In the genomic region with DNA sequence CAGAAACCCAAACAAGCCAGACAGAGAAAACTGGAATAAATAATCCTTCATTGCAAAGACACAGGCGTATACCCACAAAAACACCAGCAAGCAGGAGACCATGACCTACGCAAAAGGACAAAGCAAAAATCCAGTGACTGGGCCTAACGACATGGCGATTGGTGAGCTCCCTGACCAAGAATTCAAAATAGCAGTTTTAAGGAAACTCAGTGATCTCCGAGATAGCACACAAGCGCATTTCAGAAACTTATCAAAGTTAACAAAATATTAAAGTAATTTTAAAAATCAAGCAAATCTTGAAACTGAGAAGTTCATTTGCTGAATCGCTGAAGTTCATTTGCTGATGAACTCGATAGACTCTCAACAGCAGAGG, we compare ENCODE assay signal across 10 cellular contexts. TPM values are rescaled to one million over a fixed set of nuclear protein-coding genes. Genes with fewer than 3 reads are reported as not detected.
DNase-seq lines count a peak whose midpoint lies in the region; ATAC-seq and TF ChIP-seq lines count a peak whose summit lies in the region.
"Had no signal": no experiment of that assay in that cellular context is flagged by ENCODE, and none has a peak within 500 bp of the region (broad histone marks: within the 10 kb centered on the region; RNA-seq: fewer than 3 reads in every experiment).

No MANE protein-coding gene starts in this region.

- peaks cover 0 to 28% (median 11%) of the 10 kb centered on the region in 3 donors for H3K27me3 ChIP-seq in stomach
- H3K27me3 ChIP-seq: MG63 had no signal

- no peaks in the 10 kb centered on the region for H3K9me3 ChIP-seq in stomach
- H3K9me3 ChIP-seq: MG63 had no signal

- no peak for TF ChIP-seq POLR2A in stomach (IDR thresholded peaks at IDR 0.05)

- TF ChIP-seq CTCF in glutamatergic neuron (IDR thresholded peaks at IDR 0.05; ENCODE audit: partially characterized antibody, unreplicated experiment), result peak; percentile 56
- TF ChIP-seq CTCF in stomach (IDR thresholded peaks at IDR 0.05), result peak in 1 of 7 experiments; percentile 3

- no peak for TF ChIP-seq EP300 in stomach (IDR thresholded peaks at IDR 0.05)

- H3K4me3 Mint-ChIP-seq in activated T-cell treated with anti-CD3 and anti-CD28 coated beads, Interleukin-2, amount 50 U/mL, for 72 hours, result peak overlapping the region; percentile 74 to 80
- H3K4me3 Mint-ChIP-seq in activated T-helper 2 cell treated with anti-CD3 and anti-CD28 coated beads, Interferon-gamma antibody, Interleukin-2, Interleukin-4, amounts not matched to agents 10 μg/mL and 5 μg/mL and 100 μg/mL, durations not matched to agents 14 hours and 24 hours and 36 hours (ENCODE audit: low read depth), result peak overlapping the region; percentile 57
- peak overlapping the region; percentile 86 for H3K4me3 Mint-ChIP-seq in glutamatergic neuron (ENCODE audit: unreplicated experiment)

- H3K27ac ChIP-seq in stomach, result no peak overlapping the region
- H3K27ac ChIP-seq: cardiac muscle cell had no signal

- WGBS in stomach, 5 donors, result 43 to 55% (median 47%) methylated on average over 8 of the region's 8 CpGs

- no peaks in the 10 kb centered on the region for H3K9me3 Mint-ChIP-seq in activated T-cell treated with anti-CD3 and anti-CD28 coated beads, Interleukin-2, amount 50 U/mL, for 72 hours
- no peaks in the 10 kb centered on the region for H3K9me3 Mint-ChIP-seq in activated T-helper 2 cell treated with anti-CD3 and anti-CD28 coated beads, Interferon-gamma antibody, Interleukin-2, Interleukin-4, amounts not matched to agents 10 μg/mL and 5 μg/mL and 100 μg/mL, durations not matched to agents 14 hours and 24 hours and 36 hours
- H3K9me3 Mint-ChIP-seq in glutamatergic neuron (ENCODE audit: unreplicated experiment), result no peaks in the 10 kb centered on the region

- no peak for ATAC-seq in activated T-cell treated with anti-CD3 and anti-CD28 coated beads, Interleukin-2, amount 50 U/mL, for 72 hours (replicated peaks in 1 of 2)
- ATAC-seq in HG02973 (IDR thresholded peaks at IDR 0.05; ENCODE audit: unreplicated experiment) (no peak), HG02885 (IDR thresholded peaks at IDR 0.05; ENCODE audit: poor library complexity, unreplicated experiment) (no peak)

- H3K27me3 Mint-ChIP-seq in activated T-cell treated with anti-CD3 and anti-CD28 coated beads, Interleukin-2, amount 50 U/mL, for 72 hours (ENCODE audit: low read depth), result peaks cover 33% of the 10 kb centered on the region
- peaks cover 28% of the 10 kb centered on the region for H3K27me3 Mint-ChIP-seq in activated T-helper 2 cell treated with anti-CD3 and anti-CD28 coated beads, Interferon-gamma antibody, Interleukin-2, Interleukin-4, amounts not matched to agents 10 μg/mL and 5 μg/mL and 100 μg/mL, durations not matched to agents 14 hours and 24 hours and 36 hours (ENCODE audit: low read depth)
- peaks cover 5% of the 10 kb centered on the region for H3K27me3 Mint-ChIP-seq in glutamatergic neuron (ENCODE audit: unreplicated experiment)

- no peak overlapping the region for H3K27ac Mint-ChIP-seq in activated T-cell treated with anti-CD3 and anti-CD28 coated beads, Interleukin-2, amount 50 U/mL, for 72 hours
- no peak overlapping the region for H3K27ac Mint-ChIP-seq in activated T-helper 2 cell treated with anti-CD3 and anti-CD28 coated beads, Interferon-gamma antibody, Interleukin-2, Interleukin-4, amounts not matched to agents 10 μg/mL and 5 μg/mL and 100 μg/mL, durations not matched to agents 14 hours and 24 hours and 36 hours
- no peak overlapping the region for H3K27ac Mint-ChIP-seq in glutamatergic neuron (ENCODE audit: unreplicated experiment)

- intact Hi-C loops in activated T-helper 2 cell treated with anti-CD3 and anti-CD28 coated beads, Interferon-gamma antibody, Interleukin-2, Interleukin-4, amounts not matched to agents 10 μg/mL and 5 μg/mL and 100 μg/mL, durations not matched to agents 14 hours and 24 hours and 36 hours (cut with micrococcal nuclease), result loop anchor here (1.0 to 5.0 kb wide), 2 partner anchors 181 to 205 kb away; no protein-coding TSS in a partner anchor
- intact Hi-C loops in stomach (cut with DNase I; ENCODE audit: low total_unique reads), result loop anchor here (5.0 kb wide), 1 partner anchor 575 kb away; no protein-coding TSS in a partner anchor

- peak overlapping the region; percentile 39 to 58 (median 50) for H3K4me3 ChIP-seq in stomach
- H3K4me3 ChIP-seq: MG63 had no signal

- H3K36me3 Mint-ChIP-seq in activated T-cell treated with anti-CD3 and anti-CD28 coated beads, Interleukin-2, amount 50 U/mL, for 72 hours (ENCODE audit: insufficient read depth in 2 of 2), result no peaks in the 10 kb centered on the region
- no peaks in the 10 kb centered on the region for H3K36me3 Mint-ChIP-seq in activated T-helper 2 cell treated with anti-CD3 and anti-CD28 coated beads, Interferon-gamma antibody, Interleukin-2, Interleukin-4, amounts not matched to agents 10 μg/mL and 5 μg/mL and 100 μg/mL, durations not matched to agents 14 hours and 24 hours and 36 hours (ENCODE audit: low read depth)
- no peaks in the 10 kb centered on the region for H3K36me3 Mint-ChIP-seq in glutamatergic neuron (ENCODE audit: unreplicated experiment)

- no peak for DNase-seq in activated T-cell treated with anti-CD3 and anti-CD28 coated beads, Interleukin-2, amount 50 U/mL, for 72 hours
- no peak for DNase-seq in activated T-cell treated with anti-CD3 and anti-CD28 coated beads, Interleukin-2, amount 50 U/mL, for 1 hour
- no peak for DNase-seq in activated T-helper 2 cell treated with anti-CD3 and anti-CD28 coated beads, Interferon-gamma antibody, Interleukin-2, Interleukin-4, amounts not matched to agents 10 μg/mL and 5 μg/mL and 100 μg/mL, durations not matched to agents 14 hours and 24 hours and 36 hours (ENCODE audit: low spot score)
- DNase-seq in glutamatergic neuron, result no peak
- no peak for DNase-seq in stomach
- DNase-seq in NCI-H446 treated with DMSO at 0.1 percent for 48 hours (lab: John Stamatoyannopoulos, UW), result no peak
- DNase-seq: MG63 had no signal

- no peaks in the 10 kb centered on the region for H3K36me3 ChIP-seq in stomach
- H3K36me3 ChIP-seq: cardiac muscle cell had no signal

- peaks cover 6 to 12% (median 11%) of the 10 kb centered on the region in 4 donors for H3K4me1 ChIP-seq in stomach

- H3K4me1 Mint-ChIP-seq in activated T-cell treated with anti-CD3 and anti-CD28 coated beads, Interleukin-2, amount 50 U/mL, for 72 hours (ENCODE audit: low read depth), result peaks cover 14% of the 10 kb centered on the region
- H3K4me1 Mint-ChIP-seq in activated T-helper 2 cell treated with anti-CD3 and anti-CD28 coated beads, Interferon-gamma antibody, Interleukin-2, Interleukin-4, amounts not matched to agents 10 μg/mL and 5 μg/mL and 100 μg/mL, durations not matched to agents 14 hours and 24 hours and 36 hours (ENCODE audit: low read depth), result peaks cover 9% of the 10 kb centered on the region
- no peaks in the 10 kb centered on the region for H3K4me1 Mint-ChIP-seq in glutamatergic neuron (ENCODE audit: low read depth, unreplicated experiment)

RNA-seq across cellular contexts. Expression of gene DBX1, which starts 27.6 kb away (rescaled TPM):
- total RNA-seq in activated T-cell treated with anti-CD3 and anti-CD28 coated beads, Interleukin-2, amount 50 U/mL, for 72 hours, result not detected
- not detected in 2 replicates for total RNA-seq in activated T-helper 2 cell treated with anti-CD3 and anti-CD28 coated beads, Interferon-gamma antibody, Interleukin-2, Interleukin-4, amounts not matched to agents 10 μg/mL and 5 μg/mL and 100 μg/mL, durations not matched to agents 14 hours and 24 hours and 36 hours
- total RNA-seq in glutamatergic neuron (ENCODE audit: unreplicated experiment), result 0.29 TPM
- total RNA-seq in stomach, result not detected
- polyA plus RNA-seq in stomach, result not detected
- total RNA-seq: cardiac muscle cell had no signal
- polyA plus RNA-seq: cardiac muscle cell had no signal
